10 cellular contexts compared by ENCODE assay signal in genomic region chr1:160523789-160524188, GRCh38. TPM values are rescaled to one million over a fixed set of nuclear protein-coding genes. Genes with fewer than 3 reads are reported as not detected.
DNase-seq lines count a peak whose midpoint lies in the region; ATAC-seq and TF ChIP-seq lines count a peak whose summit lies in the region.
"Not testable (repeated sequence)": the region's sequence is repeated elsewhere in the genome, so short reads cannot be mapped to it uniquely, and the experiment has no call there.
"Had no signal": no experiment of that assay in that cellular context is flagged by ENCODE, and none has a peak within 500 bp of the region (broad histone marks: within the 10 kb centered on the region; RNA-seq: fewer than 3 reads in every experiment).

No MANE protein-coding gene starts in this region.

- peaks cover 25 to 60% (median 49%) of the 10 kb centered on the region in 4 donors for H3K4me1 Mint-ChIP-seq in CD4-positive, CD25-positive, alpha-beta regulatory T cell
- H3K4me1 Mint-ChIP-seq in IgD-negative memory B cell (peaks cover 38 to 43% (median 39%) of the 10 kb centered on the region in 3 donors), T-helper 17 cell (peaks cover 42% of the 10 kb centered on the region), immature natural killer cell (peaks cover 57% of the 10 kb centered on the region in 2 donors)
- peaks cover 56% of the 10 kb centered on the region for H3K4me1 Mint-ChIP-seq in activated CD4-positive, alpha-beta memory T cell treated with anti-CD3 and anti-CD28 coated beads, Interleukin-2, amount 10 ng/mL, durations not matched to agents 7 days and 5 days
- peaks cover 74% of the 10 kb centered on the region for H3K4me1 Mint-ChIP-seq in activated T-helper 1 cell treated with anti-CD3 and anti-CD28 coated beads, Interleukin-12 subunit alpha, Interleukin-12 subunit beta, Interleukin-2, Interleukin-4 antibody, amounts not matched to agents 30 ng/mL and 10 ng/mL and 1 ng/mL, durations not matched to agents 14 hours and 24 hours and 36 hours (ENCODE audit: low read depth)
- peaks cover 45% of the 10 kb centered on the region for H3K4me1 Mint-ChIP-seq in activated naive CD8-positive, alpha-beta T cell treated with anti-CD3 and anti-CD28 coated beads for 36 hours

- H3K4me3 Mint-ChIP-seq in CD4-positive, CD25-positive, alpha-beta regulatory T cell = peak overlapping the region; percentile 1 to 78 (median 74)
- peak overlapping the region; percentile 37 to 70 (median 48) for H3K4me3 Mint-ChIP-seq in IgD-negative memory B cell
- peak overlapping the region; percentile 7 for H3K4me3 Mint-ChIP-seq in T-helper 17 cell
- H3K4me3 Mint-ChIP-seq in activated CD4-positive, alpha-beta memory T cell treated with anti-CD3 and anti-CD28 coated beads, Interleukin-2, amount 10 ng/mL, durations not matched to agents 7 days and 5 days = peak overlapping the region; percentile 50
- H3K4me3 Mint-ChIP-seq in activated T-helper 1 cell treated with anti-CD3 and anti-CD28 coated beads, Interleukin-12 subunit alpha, Interleukin-12 subunit beta, Interleukin-2, Interleukin-4 antibody, amounts not matched to agents 30 ng/mL and 10 ng/mL and 1 ng/mL, durations not matched to agents 14 hours and 24 hours and 36 hours = peak overlapping the region; percentile 65
- peak overlapping the region; percentile 71 for H3K4me3 Mint-ChIP-seq in activated naive CD8-positive, alpha-beta T cell treated with anti-CD3 and anti-CD28 coated beads for 36 hours
- H3K4me3 Mint-ChIP-seq in immature natural killer cell = peak overlapping the region; percentile 15 to 76 (median 73)

- H3K36me3 ChIP-seq in CD4-positive, CD25-positive, alpha-beta regulatory T cell (ENCODE audit: control insufficient read depth, insufficient read depth, low read length); spleen: not testable (repeated sequence)

- DNase-seq in CD4-positive, CD25-positive, alpha-beta regulatory T cell; T-helper 17 cell; activated CD4-positive, alpha-beta memory T cell treated with anti-CD3 and anti-CD28 coated beads, Interleukin-2, amount 10 ng/mL, durations not matched to agents 7 days and 5 days; activated T-helper 1 cell treated with anti-CD3 and anti-CD28 coated beads, Interleukin-12 subunit alpha, Interleukin-12 subunit beta, Interleukin-2, Interleukin-4 antibody, amounts not matched to agents 30 ng/mL and 10 ng/mL and 1 ng/mL, durations not matched to agents 14 hours and 24 hours and 36 hours (ENCODE audit: low spot score); activated naive CD8-positive, alpha-beta T cell treated with anti-CD3 and anti-CD28 coated beads for 36 hours; immature natural killer cell; spleen: not testable (repeated sequence)

- POLR2A ChIA-PET in activated CD4-positive, alpha-beta memory T cell treated with anti-CD3 and anti-CD28 coated beads, Interleukin-2, amount 10 ng/mL, durations not matched to agents 7 days and 5 days (lab: Charles Lee) = interaction anchor here (0.7 to 3.3 kb wide), 13 partner anchors 16 to 274 kb away, joined by 3 to 32 read pairs (median 4); partner anchors contain the start of genes CD84 and PEX19

- H3K9me3 ChIP-seq in CD4-positive, CD25-positive, alpha-beta regulatory T cell (ENCODE audit: control insufficient read depth in 2 of 2, low read length in 2 of 2); T-helper 17 cell (ENCODE audit: control insufficient read depth, low read length, poor library complexity, severe bottlenecking): not testable (repeated sequence)
- H3K9me3 ChIP-seq in spleen = peaks cover 0 to 28% (median 12%) of the 10 kb centered on the region in 8 donors

- intact Hi-C loops in activated T-helper 1 cell treated with anti-CD3 and anti-CD28 coated beads, Interleukin-12 subunit alpha, Interleukin-12 subunit beta, Interleukin-2, Interleukin-4 antibody, amounts not matched to agents 30 ng/mL and 10 ng/mL and 1 ng/mL, durations not matched to agents 14 hours and 24 hours and 36 hours (cut with micrococcal nuclease); spleen (cut with DNase I; ENCODE audit: low total_unique reads): not testable (repeated sequence)

- not testable (repeated sequence) for H3K27ac ChIP-seq in CD4-positive, CD25-positive, alpha-beta regulatory T cell (ENCODE audit: insufficient read depth, low read length, poor library complexity, severe bottlenecking)
- peak overlapping the region in 6 of 8 donors; percentile 13 to 93 (median 86) for H3K27ac ChIP-seq in spleen

- not testable (repeated sequence) for TF ChIP-seq POLR2A in spleen (IDR thresholded peaks at IDR 0.05)

- TF ChIP-seq CTCF in spleen (IDR thresholded peaks at IDR 0.05 in 8 of 11, conservative IDR thresholded peaks at IDR 0.05 in 3 of 11) = not testable (repeated sequence)

- peaks cover 0 to 28% (median 8%) of the 10 kb centered on the region in 7 donors for H3K9me3 Mint-ChIP-seq in CD4-positive, CD25-positive, alpha-beta regulatory T cell
- H3K9me3 Mint-ChIP-seq in IgD-negative memory B cell = peaks cover 0 to 10% (median 5%) of the 10 kb centered on the region in 3 donors
- H3K9me3 Mint-ChIP-seq in activated CD4-positive, alpha-beta memory T cell treated with anti-CD3 and anti-CD28 coated beads, Interleukin-2, amount 10 ng/mL, durations not matched to agents 7 days and 5 days = peaks cover 30% of the 10 kb centered on the region
- H3K9me3 Mint-ChIP-seq in activated T-helper 1 cell treated with anti-CD3 and anti-CD28 coated beads, Interleukin-12 subunit alpha, Interleukin-12 subunit beta, Interleukin-2, Interleukin-4 antibody, amounts not matched to agents 30 ng/mL and 10 ng/mL and 1 ng/mL, durations not matched to agents 14 hours and 24 hours and 36 hours = peaks cover 35% of the 10 kb centered on the region
- peaks cover 42% of the 10 kb centered on the region for H3K9me3 Mint-ChIP-seq in activated naive CD8-positive, alpha-beta T cell treated with anti-CD3 and anti-CD28 coated beads for 36 hours
- H3K9me3 Mint-ChIP-seq in immature natural killer cell = not testable (repeated sequence)

- peak overlapping the region; percentile 37 to 96 (median 94) for H3K27ac Mint-ChIP-seq in CD4-positive, CD25-positive, alpha-beta regulatory T cell
- H3K27ac Mint-ChIP-seq in IgD-negative memory B cell = peak overlapping the region in 2 of 3 donors; percentile 21 to 33
- peak overlapping the region; percentile 32 for H3K27ac Mint-ChIP-seq in T-helper 17 cell
- peak overlapping the region; percentile 63 for H3K27ac Mint-ChIP-seq in activated CD4-positive, alpha-beta memory T cell treated with anti-CD3 and anti-CD28 coated beads, Interleukin-2, amount 10 ng/mL, durations not matched to agents 7 days and 5 days
- H3K27ac Mint-ChIP-seq in activated T-helper 1 cell treated with anti-CD3 and anti-CD28 coated beads, Interleukin-12 subunit alpha, Interleukin-12 subunit beta, Interleukin-2, Interleukin-4 antibody, amounts not matched to agents 30 ng/mL and 10 ng/mL and 1 ng/mL, durations not matched to agents 14 hours and 24 hours and 36 hours = peak overlapping the region; percentile 75
- H3K27ac Mint-ChIP-seq in activated naive CD8-positive, alpha-beta T cell treated with anti-CD3 and anti-CD28 coated beads for 36 hours = peak overlapping the region; percentile 71
- H3K27ac Mint-ChIP-seq in immature natural killer cell = peak overlapping the region; percentile 47 to 89 (median 76)

- CTCF ChIA-PET in activated CD4-positive, alpha-beta memory T cell treated with anti-CD3 and anti-CD28 coated beads, Interleukin-2, amount 10 ng/mL, durations not matched to agents 7 days and 5 days (lab: Charles Lee) = interaction anchor here (1.0 to 2.1 kb wide), 5 partner anchors 17 to 95 kb away, joined by 3 to 10 read pairs (median 3); no protein-coding TSS in a partner anchor

- not testable (repeated sequence) for H3K27me3 ChIP-seq in CD4-positive, CD25-positive, alpha-beta regulatory T cell (ENCODE audit: control insufficient read depth, insufficient read depth, low read length); spleen (replicated peaks in 1 of 7)

- peaks cover 13% of the 10 kb centered on the region for H3K36me3 Mint-ChIP-seq in CD4-positive, CD25-positive, alpha-beta regulatory T cell
- not testable (repeated sequence) for H3K36me3 Mint-ChIP-seq in IgD-negative memory B cell; T-helper 17 cell (ENCODE audit: low read depth); immature natural killer cell
- H3K36me3 Mint-ChIP-seq in activated CD4-positive, alpha-beta memory T cell treated with anti-CD3 and anti-CD28 coated beads, Interleukin-2, amount 10 ng/mL, durations not matched to agents 7 days and 5 days (ENCODE audit: low read depth) = peaks cover 33% of the 10 kb centered on the region
- peaks cover 30% of the 10 kb centered on the region for H3K36me3 Mint-ChIP-seq in activated T-helper 1 cell treated with anti-CD3 and anti-CD28 coated beads, Interleukin-12 subunit alpha, Interleukin-12 subunit beta, Interleukin-2, Interleukin-4 antibody, amounts not matched to agents 30 ng/mL and 10 ng/mL and 1 ng/mL, durations not matched to agents 14 hours and 24 hours and 36 hours (ENCODE audit: low read depth)
- peaks cover 60% of the 10 kb centered on the region for H3K36me3 Mint-ChIP-seq in activated naive CD8-positive, alpha-beta T cell treated with anti-CD3 and anti-CD28 coated beads for 36 hours

- 89 to 95% (median 94%) methylated on average over 2 of the region's 2 CpGs for WGBS in spleen, 5 donors

- peaks cover 37% of the 10 kb centered on the region for H3K4me1 ChIP-seq in CD4-positive, CD25-positive, alpha-beta regulatory T cell (ENCODE audit: control insufficient read depth, insufficient read depth, low read length, poor library complexity, severe bottlenecking)
- peaks cover 9 to 46% (median 29%) of the 10 kb centered on the region in 6 donors for H3K4me1 ChIP-seq in spleen

- peak overlapping the region; percentile 98 for H3K4me3 ChIP-seq in CD4-positive, CD25-positive, alpha-beta regulatory T cell (ENCODE audit: low read depth, low read length)
- H3K4me3 ChIP-seq in spleen = not testable (repeated sequence)

- H3K27me3 Mint-ChIP-seq in CD4-positive, CD25-positive, alpha-beta regulatory T cell; IgD-negative memory B cell; T-helper 17 cell; activated CD4-positive, alpha-beta memory T cell treated with anti-CD3 and anti-CD28 coated beads, Interleukin-2, amount 10 ng/mL, durations not matched to agents 7 days and 5 days; activated T-helper 1 cell treated with anti-CD3 and anti-CD28 coated beads, Interleukin-12 subunit alpha, Interleukin-12 subunit beta, Interleukin-2, Interleukin-4 antibody, amounts not matched to agents 30 ng/mL and 10 ng/mL and 1 ng/mL, durations not matched to agents 14 hours and 24 hours and 36 hours (ENCODE audit: insufficient read depth); activated naive CD8-positive, alpha-beta T cell treated with anti-CD3 and anti-CD28 coated beads for 36 hours; immature natural killer cell (ENCODE audit: low read depth in 3 of 3): not testable (repeated sequence)

- not testable (repeated sequence) for ATAC-seq in CD4-positive, CD25-positive, alpha-beta regulatory T cell (ENCODE audit: low read depth in 2 of 2); T-helper 17 cell

RNA-seq across cellular contexts. Expression of gene SLAMF6, which starts 0.7 kb away (rescaled TPM):
- total RNA-seq in CD4-positive, CD25-positive, alpha-beta regulatory T cell = 60.0 TPM
- 100 to 1,000 TPM; 122 to 163 (median 141) TPM for polyA plus RNA-seq in CD4-positive, CD25-positive, alpha-beta regulatory T cell
- polyA plus RNA-seq in IgD-negative memory B cell (109 TPM), immature natural killer cell (100 to 1,000 TPM; 105 to 210 (median 125) TPM), spleen (10 to 100 TPM; 35.2 to 38.5 (median 37.0) TPM)
- total RNA-seq in T-helper 17 cell (10 to 100 TPM; 24.8 to 38.0 TPM), spleen (10 to 100 TPM; 21.5 to 52.4 (median 36.1) TPM)
- 10 to 100 TPM; 32.0 to 33.8 TPM for total RNA-seq in activated CD4-positive, alpha-beta memory T cell treated with anti-CD3 and anti-CD28 coated beads, Interleukin-2, amount 10 ng/mL, durations not matched to agents 7 days and 5 days
- total RNA-seq in activated T-helper 1 cell treated with anti-CD3 and anti-CD28 coated beads, Interleukin-12 subunit alpha, Interleukin-12 subunit beta, Interleukin-2, Interleukin-4 antibody, amounts not matched to agents 30 ng/mL and 10 ng/mL and 1 ng/mL, durations not matched to agents 14 hours and 24 hours and 36 hours = 46.8 and 50.1 TPM in 2 replicates
- 10 to 100 TPM; 46.8 to 48.1 TPM for total RNA-seq in activated naive CD8-positive, alpha-beta T cell treated with anti-CD3 and anti-CD28 coated beads for 36 hours
- total RNA-seq: H4, MCF 10A had no signal

RNA-seq across cellular contexts. Expression of gene CD84, which starts 55.5 kb away (rescaled TPM):
- total RNA-seq in CD4-positive, CD25-positive, alpha-beta regulatory T cell = 135 TPM
- 10 to 100 TPM; 20.7 to 36.4 (median 27.1) TPM for polyA plus RNA-seq in CD4-positive, CD25-positive, alpha-beta regulatory T cell
- polyA plus RNA-seq in IgD-negative memory B cell (8.7 TPM), immature natural killer cell (1 to 10 TPM; 2.1 to 3.9 (median 3.0) TPM), spleen (10 to 100 TPM in 1 of 3 donors, 1 to 10 TPM in 2; 4.7 to 10.9 (median 5.4) TPM)
- total RNA-seq in T-helper 17 cell (10 to 100 TPM; 66.2 to 71.6 TPM), spleen (10 to 100 TPM; 50.3 to 76.1 (median 62.5) TPM)
- total RNA-seq in activated CD4-positive, alpha-beta memory T cell treated with anti-CD3 and anti-CD28 coated beads, Interleukin-2, amount 10 ng/mL, durations not matched to agents 7 days and 5 days = 10 to 100 TPM; 21.6 to 23.3 TPM
- 16.3 and 17.2 TPM in 2 replicates for total RNA-seq in activated T-helper 1 cell treated with anti-CD3 and anti-CD28 coated beads, Interleukin-12 subunit alpha, Interleukin-12 subunit beta, Interleukin-2, Interleukin-4 antibody, amounts not matched to agents 30 ng/mL and 10 ng/mL and 1 ng/mL, durations not matched to agents 14 hours and 24 hours and 36 hours
- total RNA-seq in activated naive CD8-positive, alpha-beta T cell treated with anti-CD3 and anti-CD28 coated beads for 36 hours = 10 to 100 TPM; 13.5 to 13.7 TPM
- total RNA-seq: H4, MCF 10A had no signal

Comparison
In these comparisons a context has a peak if more than half of its experiments do, and no peak if none do; other contexts are left out.
1. H3K27ac Mint-ChIP-seq: peak in every context shown above with its lines; median percentile 94 in CD4-positive, CD25-positive, alpha-beta regulatory T cell; 76 in immature natural killer cell; 75 in activated T-helper 1 cell treated with anti-CD3 and anti-CD28 coated beads, Interleukin-12 subunit alpha, Interleukin-12 subunit beta, Interleukin-2, Interleukin-4 antibody, amounts not matched to agents 30 ng/mL and 10 ng/mL and 1 ng/mL, durations not matched to agents 14 hours and 24 hours and 36 hours; 71 in activated naive CD8-positive, alpha-beta T cell treated with anti-CD3 and anti-CD28 coated beads for 36 hours; 63 in activated CD4-positive, alpha-beta memory T cell treated with anti-CD3 and anti-CD28 coated beads, Interleukin-2, amount 10 ng/mL, durations not matched to agents 7 days and 5 days; 32 in T-helper 17 cell; 27 in IgD-negative memory B cell.
2. H3K4me3 Mint-ChIP-seq: peak in every context shown above with its lines; median percentile 74 in CD4-positive, CD25-positive, alpha-beta regulatory T cell; 73 in immature natural killer cell; 71 in activated naive CD8-positive, alpha-beta T cell treated with anti-CD3 and anti-CD28 coated beads for 36 hours; 65 in activated T-helper 1 cell treated with anti-CD3 and anti-CD28 coated beads, Interleukin-12 subunit alpha, Interleukin-12 subunit beta, Interleukin-2, Interleukin-4 antibody, amounts not matched to agents 30 ng/mL and 10 ng/mL and 1 ng/mL, durations not matched to agents 14 hours and 24 hours and 36 hours; 50 in activated CD4-positive, alpha-beta memory T cell treated with anti-CD3 and anti-CD28 coated beads, Interleukin-2, amount 10 ng/mL, durations not matched to agents 7 days and 5 days; 48 in IgD-negative memory B cell; 7 in T-helper 17 cell.